ENCODE assay signal across 15 cellular contexts in the genomic region with DNA sequence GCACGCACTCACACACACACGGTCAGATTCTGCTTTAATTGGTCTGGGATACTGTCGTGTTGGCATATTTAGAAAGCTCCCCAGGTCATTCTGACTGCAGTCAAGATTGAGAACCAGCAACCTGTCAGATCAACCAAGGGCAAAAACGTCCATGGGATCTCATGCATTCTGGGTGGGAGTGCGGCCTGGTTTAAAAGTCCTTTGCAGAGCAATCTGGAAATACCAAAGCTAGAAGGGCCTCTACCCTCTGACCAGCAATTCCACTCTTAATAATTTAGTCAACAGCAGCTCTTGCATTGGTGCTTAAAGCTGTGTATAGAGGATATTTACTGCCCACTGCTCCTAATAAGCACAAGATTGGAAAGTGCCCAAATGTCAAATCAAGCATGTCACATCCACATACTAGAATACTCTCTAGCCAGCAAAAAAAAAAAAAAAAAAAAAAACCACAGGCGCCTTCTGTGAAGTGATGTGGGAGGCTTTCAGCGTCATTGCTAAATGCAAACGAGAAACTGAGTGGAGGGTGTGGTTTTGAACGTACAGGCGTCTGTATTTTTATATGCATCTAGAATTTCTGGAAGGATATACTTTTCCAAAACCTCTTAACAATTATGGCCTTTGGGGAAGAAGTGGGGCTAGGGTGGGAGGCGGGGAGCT. TPM values are rescaled to one million over a fixed set of nuclear protein-coding genes. Genes with fewer than 3 reads are reported as not detected.
DNase-seq lines count a peak whose midpoint lies in the region; ATAC-seq and TF ChIP-seq lines count a peak whose summit lies in the region.
"Had no signal": no experiment of that assay in that cellular context is flagged by ENCODE, and none has a peak within 500 bp of the region (broad histone marks: within the 10 kb centered on the region; RNA-seq: fewer than 3 reads in every experiment).

No MANE protein-coding gene starts in this region.

- H3K27ac Mint-ChIP-seq in Calu3 (ENCODE audit: unreplicated experiment) (no peak overlapping the region), nephron progenitor cell (no peak overlapping the region)
- H3K27ac Mint-ChIP-seq in activated naive CD8-positive, alpha-beta T cell treated with anti-CD3 and anti-CD28 coated beads, Interleukin-2, amount 10 ng/mL, durations not matched to agents 7 days and 5 days, result peak overlapping the region; percentile 77
- H3K27ac Mint-ChIP-seq: activated naive CD4-positive, alpha-beta T cell treated with anti-CD3 and anti-CD28 coated beads, Interleukin-2, amount 50 U/mL, for 72 hours; B cell; stimulated activated memory B cell treated with anti-CD40 and anti-IgM and Interleukin-4, amounts not matched to agents 10 μg/mL and 1 μg/mL and 100 μg/mL, for 72 hours; type B pancreatic cell had no signal

- H3K36me3 Mint-ChIP-seq in Calu3 (ENCODE audit: insufficient read depth, unreplicated experiment), result no peaks in the 10 kb centered on the region
- H3K36me3 Mint-ChIP-seq in activated naive CD8-positive, alpha-beta T cell treated with anti-CD3 and anti-CD28 coated beads, Interleukin-2, amount 10 ng/mL, durations not matched to agents 7 days and 5 days, result no peaks in the 10 kb centered on the region
- H3K36me3 Mint-ChIP-seq in nephron progenitor cell (ENCODE audit: low read depth), result no peaks in the 10 kb centered on the region
- H3K36me3 Mint-ChIP-seq: activated naive CD4-positive, alpha-beta T cell treated with anti-CD3 and anti-CD28 coated beads, Interleukin-2, amount 50 U/mL, for 72 hours; stimulated activated memory B cell treated with anti-CD40 and anti-IgM and Interleukin-4, amounts not matched to agents 10 μg/mL and 1 μg/mL and 100 μg/mL, for 72 hours; type B pancreatic cell had no signal

- peak overlapping the region; percentile 19; the same call in 1 of the 2 replicates for H3K4me2 ChIP-seq in KMS-11

- peak; percentile 6 for ATAC-seq in activated naive CD8-positive, alpha-beta T cell treated with anti-CD3 and anti-CD28 coated beads, Interleukin-2, amount 10 ng/mL, durations not matched to agents 7 days and 5 days (ENCODE audit: low read depth)
- ATAC-seq in GM21737 (IDR thresholded peaks at IDR 0.05; ENCODE audit: unreplicated experiment), result no peak

- H3K4me1 Mint-ChIP-seq in Calu3 (ENCODE audit: low read depth, unreplicated experiment), result no peaks in the 10 kb centered on the region
- H3K4me1 Mint-ChIP-seq in activated naive CD8-positive, alpha-beta T cell treated with anti-CD3 and anti-CD28 coated beads, Interleukin-2, amount 10 ng/mL, durations not matched to agents 7 days and 5 days, result peaks cover 11% of the 10 kb centered on the region
- peaks cover 6% of the 10 kb centered on the region for H3K4me1 Mint-ChIP-seq in nephron progenitor cell

- no peak overlapping the region for H3K9ac ChIP-seq in KMS-11

- H3K27ac ChIP-seq in KMS-11 (no peak overlapping the region), uterus (no peak overlapping the region)
- H3K27ac ChIP-seq: VCaP had no signal

- H3K36me3 ChIP-seq in KMS-11 (ENCODE audit: insufficient read depth) (no peaks in the 10 kb centered on the region), uterus (no peaks in the 10 kb centered on the region)
- H3K36me3 ChIP-seq: HAP-1 had no signal

- H2AFZ ChIP-seq in KMS-11 (ENCODE audit: low read depth), result peak overlapping the region; percentile 56; the same call in 1 of the 2 replicates

- H3K4me3 Mint-ChIP-seq in Calu3 (ENCODE audit: low read depth, unreplicated experiment) (peak overlapping the region; percentile 44), nephron progenitor cell (peak overlapping the region; percentile 42)
- H3K4me3 Mint-ChIP-seq in activated naive CD8-positive, alpha-beta T cell treated with anti-CD3 and anti-CD28 coated beads, Interleukin-2, amount 10 ng/mL, durations not matched to agents 7 days and 5 days, result peak overlapping the region; percentile 35

- no peaks in the 10 kb centered on the region for H3K79me2 ChIP-seq in KMS-11 (ENCODE audit: insufficient read depth, low read depth)

- intact Hi-C loops in Calu3 (cut with micrococcal nuclease; ENCODE audit: unreplicated experiment) (no loop called here), uterus (cut with DNase I; ENCODE audit: low total_unique reads) (loop anchor here (5.0 kb wide), 1 partner anchor 105 kb away; no protein-coding TSS in a partner anchor)

- no peaks in the 10 kb centered on the region for H3K9me3 Mint-ChIP-seq in Calu3 (ENCODE audit: low read depth, unreplicated experiment)
- H3K9me3 Mint-ChIP-seq in activated naive CD8-positive, alpha-beta T cell treated with anti-CD3 and anti-CD28 coated beads, Interleukin-2, amount 10 ng/mL, durations not matched to agents 7 days and 5 days, result no peaks in the 10 kb centered on the region
- H3K9me3 Mint-ChIP-seq in nephron progenitor cell, result no peaks in the 10 kb centered on the region
- H3K9me3 Mint-ChIP-seq: activated naive CD4-positive, alpha-beta T cell treated with anti-CD3 and anti-CD28 coated beads, Interleukin-2, amount 50 U/mL, for 72 hours; stimulated activated memory B cell treated with anti-CD40 and anti-IgM and Interleukin-4, amounts not matched to agents 10 μg/mL and 1 μg/mL and 100 μg/mL, for 72 hours; type B pancreatic cell had no signal

- no peaks in the 10 kb centered on the region for H4K20me1 ChIP-seq in KMS-11 (ENCODE audit: insufficient read depth)

- DNase-seq in Calu3 (no peak), nephron progenitor cell (no peak), uterus (no peak), NCI-H2227 treated with DMSO at 0.1 percent for 48 hours (lab: John Stamatoyannopoulos, UW) (no peak), T1000 (lab: John Stamatoyannopoulos, UW) (no peak)
- DNase-seq in activated naive CD8-positive, alpha-beta T cell treated with anti-CD3 and anti-CD28 coated beads, Interleukin-2, amount 10 ng/mL, durations not matched to agents 7 days and 5 days, result no peak
- DNase-seq: NCI-H2081 treated with DMSO at 0.1 percent for 48 hours had no signal

- CTCF ChIA-PET in Calu3 (lab: Charles Lee), result interaction anchor here (1.6 to 2.5 kb wide), 3 partner anchors 105 to 388 kb away, joined by 6 to 13 read pairs (median 12); no protein-coding TSS in a partner anchor

- no peak for TF ChIP-seq CTCF in Calu3 (IDR thresholded peaks at IDR 0.05; ENCODE audit: unreplicated experiment)
- TF ChIP-seq CTCF in KMS-11 (conservative IDR thresholded peaks at IDR 0.05; ENCODE audit: low read depth, low read length), result no peak
- no peak for TF ChIP-seq CTCF in nephron progenitor cell (IDR thresholded peaks at IDR 0.05)
- no peak for TF ChIP-seq CTCF in uterus (IDR thresholded peaks at IDR 0.05)

- no peaks in the 10 kb centered on the region for H3K9me3 ChIP-seq in uterus
- H3K9me3 ChIP-seq: HAP-1 had no signal

- H3K4me1 ChIP-seq in KMS-11 (ENCODE audit: low read depth, poor library complexity, severe bottlenecking) (no peaks in the 10 kb centered on the region), uterus (no peaks in the 10 kb centered on the region)
- H3K4me1 ChIP-seq: HAP-1 had no signal

- BruUV-seq in Calu3 (replicated peaks; lab: Mats Ljungman, UMichigan), result no TSS peak

- peaks cover 2% of the 10 kb centered on the region for H3K27me3 Mint-ChIP-seq in Calu3 (ENCODE audit: unreplicated experiment)
- peaks cover 11% of the 10 kb centered on the region for H3K27me3 Mint-ChIP-seq in activated naive CD8-positive, alpha-beta T cell treated with anti-CD3 and anti-CD28 coated beads, Interleukin-2, amount 10 ng/mL, durations not matched to agents 7 days and 5 days
- H3K27me3 Mint-ChIP-seq in nephron progenitor cell (ENCODE audit: low read depth, poor library complexity), result peaks cover 51% of the 10 kb centered on the region

- H3K27me3 ChIP-seq in KMS-11 (ENCODE audit: insufficient read depth, low read depth) (no peaks in the 10 kb centered on the region), uterus (no peaks in the 10 kb centered on the region)

- no peak overlapping the region for H3K4me3 ChIP-seq in KMS-11 (IDR thresholded peaks at IDR 0.05; ENCODE audit: insufficient read depth, low read depth, low read length)
- H3K4me3 ChIP-seq in uterus, result no peak overlapping the region
- H3K4me3 ChIP-seq: HAP-1 had no signal

- POLR2A ChIA-PET in activated naive CD8-positive, alpha-beta T cell treated with anti-CD3 and anti-CD28 coated beads, Interleukin-2, amount 10 ng/mL, durations not matched to agents 7 days and 5 days (lab: Charles Lee), result no interaction called here

- TF ChIP-seq POLR2A in uterus (IDR thresholded peaks at IDR 0.05), result no peak

RNA-seq across cellular contexts. Expression of a gene that starts 44.8 kb away (rescaled TPM):
- total RNA-seq in Calu3 (2022) (2.4 and 3.2 TPM in 2 replicates), uterus (10 to 100 TPM in 2 of 4 donors, 1 to 10 TPM in 2; 4.9 to 32.0 (median 16.0) TPM)
- total RNA-seq in activated naive CD8-positive, alpha-beta T cell treated with anti-CD3 and anti-CD28 coated beads, Interleukin-2, amount 10 ng/mL, durations not matched to agents 7 days and 5 days, result under 1 TPM; 0.06 to 0.09 TPM
